ENCODE assay signal across 19 cellular contexts in genomic region chr2:118387509-118387908, GRCh38.
A peak's percentile ranks its signal among the peaks of the same experiment; 100 is the strongest.
DNase-seq lines count a peak whose midpoint lies in the region; ATAC-seq and TF ChIP-seq lines count a peak whose summit lies in the region.
"Had no signal": no experiment of that assay in that cellular context is flagged by ENCODE, and none has a peak within 500 bp of the region (broad histone marks: within the 10 kb centered on the region; RNA-seq: fewer than 3 reads in every experiment).

No MANE protein-coding gene starts in this region.

- peak overlapping the region; percentile 55 for H3K4ac ChIP-seq in IMR-90 (ENCODE audit: low read depth, low read length)
- no peak overlapping the region for H3K4ac ChIP-seq in neuronal stem cell (ENCODE audit: low read length)

- H3K18ac ChIP-seq in IMR-90 (ENCODE audit: low read depth, low read length) (no peak overlapping the region), neuronal stem cell (ENCODE audit: low read length) (peak overlapping the region; percentile 35)

- in situ Hi-C loops in IMR-90 (cut with MboI; ENCODE audit: low sequenced_read_pairs): no loop called here

- H4K8ac ChIP-seq in IMR-90 (ENCODE audit: low read depth in 2 of 2, low read length in 2 of 2) (no peak overlapping the region), neuronal stem cell (ENCODE audit: low read depth, low read length) (no peak overlapping the region)

- POLR2A ChIA-PET in IMR-90 (lab: Charles Lee; ENCODE audit: unreplicated experiment): no interaction called here

- H3K4me3 ChIP-seq in IMR-90 (ENCODE audit: insufficient read depth, low read depth, low read length) (no peak overlapping the region), epithelial cell of esophagus (ENCODE audit: low read length) (no peak overlapping the region), neuronal stem cell (ENCODE audit: low read length in 2 of 2) (no peak overlapping the region)
- H3K4me3 ChIP-seq: gastroesophageal sphincter, mucosa of descending colon, tibial artery had no signal

- dilution Hi-C loops in IMR-90 (cut with HindIII; ENCODE audit: low sequenced_read_pairs, unreplicated experiment): no loop called here

- H3K23ac ChIP-seq in IMR-90 (ENCODE audit: low read depth, low read length) (no peak overlapping the region), neuronal stem cell (ENCODE audit: low read depth, low read length, poor library complexity) (no peak overlapping the region)

- H2AK5ac ChIP-seq in IMR-90 (ENCODE audit: low read depth, low read length): no peak overlapping the region
- no peak overlapping the region for H2AK5ac ChIP-seq in neuronal stem cell (ENCODE audit: low read depth, low read length)

- H3K36me3 ChIP-seq in IMR-90 (ENCODE audit: control insufficient read depth, insufficient read depth, low read length) (no peaks in the 10 kb centered on the region), neuronal stem cell (replicated peaks in 1 of 2; ENCODE audit: control insufficient read depth in 2 of 2, insufficient read depth in 2 of 2, low read length in 2 of 2) (no peaks in the 10 kb centered on the region)
- H3K36me3 ChIP-seq: gastroesophageal sphincter, tibial artery had no signal

- H3K9me1 ChIP-seq in IMR-90 (ENCODE audit: insufficient read depth, low read length): peaks cover 5% of the 10 kb centered on the region; the same call in 1 of the 2 replicates

- H3K9ac ChIP-seq in IMR-90 (ENCODE audit: low read depth, low read length) (no peak overlapping the region), neuronal stem cell (ENCODE audit: low read depth, low read length, poor library complexity) (no peak overlapping the region)
- H3K9ac ChIP-seq: parathyroid adenoma had no signal

- H4K91ac ChIP-seq in IMR-90 (ENCODE audit: insufficient read depth, low read depth, low read length) (no peak overlapping the region), neuronal stem cell (ENCODE audit: low read depth, low read length, poor library complexity) (no peak overlapping the region)

- CTCF ChIA-PET in IMR-90 (lab: Yijun Ruan, JAX): no interaction called here

- H2AK9ac ChIP-seq in IMR-90 (replicated peaks; ENCODE audit: low read depth, low read length, poor library complexity): no peak overlapping the region

- no peak for TF ChIP-seq POLR2A in IMR-90 (IDR thresholded peaks at IDR 0.05; ENCODE audit: low read depth, low read length)

- peak overlapping the region; percentile 18; the same call in 1 of the 2 replicates for H2BK20ac ChIP-seq in IMR-90 (ENCODE audit: low read depth, low read length)

- H3K4me1 ChIP-seq in IMR-90 (ENCODE audit: control insufficient read depth, insufficient read depth, low read length): peaks cover 6% of the 10 kb centered on the region
- no peaks in the 10 kb centered on the region for H3K4me1 ChIP-seq in neuronal stem cell (ENCODE audit: control insufficient read depth in 2 of 2, insufficient read depth in 1 of 2, low read depth in 1 of 2, low read length in 2 of 2)
- H3K4me1 ChIP-seq: gastroesophageal sphincter, parathyroid adenoma, tibial artery had no signal

- TF ChIP-seq CTCF in IMR-90 (conservative IDR thresholded peaks at IDR 0.05; ENCODE audit: low read depth, low read length): no peak
- TF ChIP-seq CTCF in epithelial cell of esophagus (IDR thresholded peaks at IDR 0.05; ENCODE audit: insufficient read depth, low read depth, low read length, missing control alignments): no peak

- no peak for TF ChIP-seq RAD21 in IMR-90 (IDR thresholded peaks at IDR 0.05; ENCODE audit: low read length)

- H3K27ac ChIP-seq in IMR-90 (ENCODE audit: insufficient read depth, low read length) (no peak overlapping the region), neuronal stem cell (replicated peaks; ENCODE audit: low read length) (no peak overlapping the region)
- H3K27ac ChIP-seq: C4-2B, gastroesophageal sphincter, parathyroid adenoma, tibial artery had no signal

- peak overlapping the region; percentile 42; the same call in 1 of the 2 replicates for H2BK120ac ChIP-seq in IMR-90 (ENCODE audit: low read depth, low read length)
- no peak overlapping the region for H2BK120ac ChIP-seq in neuronal stem cell (ENCODE audit: low read depth, low read length)

- H2BK5ac ChIP-seq in IMR-90 (ENCODE audit: low read depth, low read length, poor library complexity, severe bottlenecking) (peak overlapping the region; percentile 42), neuronal stem cell (ENCODE audit: low read length) (no peak overlapping the region)

- H4K20me1 ChIP-seq in IMR-90 (ENCODE audit: insufficient read depth, low read length): no peaks in the 10 kb centered on the region

- no peak overlapping the region for H3K56ac ChIP-seq in IMR-90 (ENCODE audit: extremely low read depth, insufficient read depth, low read length)

- H3K14ac ChIP-seq in IMR-90 (replicated peaks; ENCODE audit: low read depth, low read length) (0 out of 2 replicates have a peak overlapping the region, but pooled peaks have one; percentile 25), neuronal stem cell (ENCODE audit: low read length) (no peak overlapping the region)

- H3K9me3 ChIP-seq in IMR-90 (ENCODE audit: control insufficient read depth, insufficient read depth, low read length): no peaks in the 10 kb centered on the region
- no peaks in the 10 kb centered on the region for H3K9me3 ChIP-seq in neuronal stem cell (replicated peaks in 1 of 2; ENCODE audit: control insufficient read depth in 2 of 2, insufficient read depth in 1 of 2, low read depth in 1 of 2, low read length in 2 of 2)
- H3K9me3 ChIP-seq: gastroesophageal sphincter, mucosa of descending colon, tibial artery had no signal

- H4K5ac ChIP-seq in IMR-90 (ENCODE audit: low read depth, low read length): no peak overlapping the region

- peak; percentile 59 for ATAC-seq in IMR-90 (ENCODE audit: low read depth)
- no peak for ATAC-seq in GM21619 (IDR thresholded peaks at IDR 0.05; ENCODE audit: unreplicated experiment)
- ATAC-seq in HG02642 (IDR thresholded peaks at IDR 0.05; ENCODE audit: poor library complexity, unreplicated experiment): no peak
- ATAC-seq: activated naive CD8-positive, alpha-beta T cell treated with anti-CD3 and anti-CD28 coated beads, Interleukin-2, amount 50 U/mL, for 24 hours; gastroesophageal sphincter; Panc1 had no signal

- no peak overlapping the region for H2BK12ac ChIP-seq in neuronal stem cell (ENCODE audit: low read length)

- no CpG with 5 or more reads among the region's 1 CpG for WGBS in IMR-90 (ENCODE audit: extremely low coverage in 2 of 2, insufficient read length in 1 of 2), 2 experiments
- no CpG with 5 or more reads among the region's 1 CpG for WGBS in neuronal stem cell (ENCODE audit: extremely low coverage in 2 of 2, insufficient read length in 2 of 2, insufficient replicate concordance in 1 of 2), 2 donors

- intact Hi-C loops in IMR-90 (cut with micrococcal nuclease): no loop called here

- DNase-seq in AG08396 (ENCODE audit: low spot score): peak; percentile 35
- peak; percentile 78 for DNase-seq in IMR-90
- DNase-seq in epithelial cell of esophagus (ENCODE audit: low read depth): peak; percentile 92
- no peak for DNase-seq in neuronal stem cell (ENCODE audit: low spot score)
- DNase-seq in NCI-H1105 (lab: John Stamatoyannopoulos, UW): no peak
- no peak for DNase-seq in anterior cingulate cortex (lab: John Stamatoyannopoulos, UW)
- DNase-seq: activated naive CD8-positive, alpha-beta T cell treated with anti-CD3 and anti-CD28 coated beads, Interleukin-2, amount 50 U/mL, for 24 hours; KG1; mucosa of descending colon; NCI-H1694 treated with DMSO at 0.1 percent for 48 hours; NCI-H524; T-helper 2 cell; tibial artery had no signal

- H3K27me3 ChIP-seq in IMR-90 (ENCODE audit: control insufficient read depth, insufficient read depth, low read length): no peaks in the 10 kb centered on the region
- peaks cover 0 to 3% (median 0%) of the 10 kb centered on the region in 3 experiments for H3K27me3 ChIP-seq in neuronal stem cell (ENCODE audit: control insufficient read depth in 3 of 3, insufficient read depth in 3 of 3, low read depth in 1 of 3, low read length in 3 of 3)
- H3K27me3 ChIP-seq: gastroesophageal sphincter, tibial artery had no signal

- H2AFZ ChIP-seq in IMR-90 (replicated peaks; ENCODE audit: low read length, poor library complexity): peak overlapping the region; percentile 56
- no peak overlapping the region for H2AFZ ChIP-seq in neuronal stem cell (ENCODE audit: low read length)
- H2AFZ ChIP-seq: parathyroid adenoma had no signal

- H3K79me1 ChIP-seq in IMR-90 (ENCODE audit: low read depth in 1 of 2, low read length in 2 of 2) (no peaks in the 10 kb centered on the region), neuronal stem cell (ENCODE audit: low read depth, low read length) (no peaks in the 10 kb centered on the region)

- H3K4me2 ChIP-seq in IMR-90 (ENCODE audit: low read depth, low read length) (no peak overlapping the region), neuronal stem cell (ENCODE audit: insufficient read depth, low read length, poor library complexity, severe bottlenecking) (no peak overlapping the region)

- BruUV-seq in IMR-90 (replicated peaks; lab: Mats Ljungman, UMichigan): no TSS peak

- no peak overlapping the region for H2BK15ac ChIP-seq in IMR-90 (ENCODE audit: low read depth, low read length)
- H2BK15ac ChIP-seq in neuronal stem cell (ENCODE audit: low read length): no peak overlapping the region

TF ChIP-seq in IMR-90, 13 proteins besides CTCF, POLR2A, EP300 and RAD21:
- peak; percentile 71 for TF ChIP-seq NFE2L2 (IDR thresholded peaks at IDR 0.05; ENCODE audit: low read depth, low read length)
- TF ChIP-seq CHD1 (IDR thresholded peaks at IDR 0.05; ENCODE audit: low read depth, low read length): no peak
- TF ChIP-seq MAFK (IDR thresholded peaks at IDR 0.05; ENCODE audit: low read depth, low read length): peak; percentile 20; the same call in 1 of the 2 replicates
- no peak for TF ChIP-seq RFX5 (IDR thresholded peaks at IDR 0.05; ENCODE audit: low read depth, low read length)
TF ChIP-seq in IMR-90: peak in this region for 2.

Comparison
In these comparisons a context has a peak if more than half of its experiments do, and no peak if none do; other contexts are left out.
1. DNase-seq: peak in AG08396 (single experiment), IMR-90 (single experiment) and epithelial cell of esophagus (single experiment); none in neuronal stem cell (single experiment), NCI-H1105 (single experiment) and anterior cingulate cortex (0 of 58).